18 cellular contexts compared by ENCODE assay signal in the genomic region with DNA sequence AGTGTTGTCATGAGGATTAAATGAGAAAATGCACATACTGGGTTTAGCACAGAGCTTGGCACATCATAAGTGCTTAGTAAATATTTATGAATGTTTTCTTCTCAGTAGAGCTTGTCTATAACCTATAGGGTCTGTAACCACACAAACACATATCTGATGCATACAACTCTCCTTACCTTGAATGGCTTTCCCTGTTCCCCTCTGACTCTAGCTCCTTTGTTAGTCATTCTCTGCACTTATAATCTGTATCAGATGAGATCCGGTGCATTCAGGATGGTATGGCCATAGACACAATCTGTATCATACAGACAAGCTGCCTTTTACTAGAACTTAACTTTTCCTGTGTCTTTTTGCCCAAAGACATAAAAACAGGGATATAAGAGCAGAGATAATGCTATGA. TPM values are rescaled to one million over a fixed set of nuclear protein-coding genes. Genes with fewer than 3 reads are reported as not detected.
DNase-seq lines count a peak whose midpoint lies in the region; ATAC-seq and TF ChIP-seq lines count a peak whose summit lies in the region.
"Had no signal": no experiment of that assay in that cellular context is flagged by ENCODE, and none has a peak within 500 bp of the region (broad histone marks: within the 10 kb centered on the region; RNA-seq: fewer than 3 reads in every experiment).

No MANE protein-coding gene starts in this region.

- peaks cover 0 to 6% of the 10 kb centered on the region in 2 donors for H3K9me3 Mint-ChIP-seq in activated naive CD4-positive, alpha-beta T cell treated with anti-CD3 and anti-CD28 coated beads, Interleukin-2, amount 50 U/mL, for 72 hours
- no peaks in the 10 kb centered on the region for H3K9me3 Mint-ChIP-seq in endothelial cell (ENCODE audit: unreplicated experiment)
- H3K9me3 Mint-ChIP-seq: CD8-positive, alpha-beta T cell; GM23338; H9 had no signal

- H3K4me1 Mint-ChIP-seq in endothelial cell (ENCODE audit: unreplicated experiment) = peaks cover 77% of the 10 kb centered on the region

- no peaks in the 10 kb centered on the region for H3K36me3 ChIP-seq in thymus (ENCODE audit: control insufficient read depth, insufficient read depth)
- H3K36me3 ChIP-seq: BLaER1 had no signal

- 96% methylated on average over 1 of the region's 1 CpG for WGBS in thymus

- DNase-seq in activated naive CD4-positive, alpha-beta T cell treated with anti-CD3 and anti-CD28 coated beads, Interleukin-2, amount 50 U/mL, for 72 hours (ENCODE audit: low spot score in 2 of 2) = no peak
- DNase-seq in activated naive CD4-positive, alpha-beta T cell treated with Interleukin-2 at 50 U/mL for 16 hours = no peak
- DNase-seq in endothelial cell (ENCODE audit: low spot score) = no peak
- DNase-seq: Caco-2; CD4-positive, CD25-positive, alpha-beta regulatory T cell; CD8-positive, alpha-beta T cell; DMS153; DND-41; H9 had no signal

- no peaks in the 10 kb centered on the region for H3K27me3 ChIP-seq in thymus (ENCODE audit: control insufficient read depth, insufficient read depth)
- H3K27me3 ChIP-seq: BLaER1 had no signal

- H3K4me1 ChIP-seq in thymus (ENCODE audit: control insufficient read depth, insufficient read depth, low read length) = peaks cover 7% of the 10 kb centered on the region
- H3K4me1 ChIP-seq: Caco-2 had no signal

- no peak overlapping the region for H3K4me3 Mint-ChIP-seq in endothelial cell (ENCODE audit: unreplicated experiment)
- H3K4me3 Mint-ChIP-seq: B cell; CD4-positive, CD25-positive, alpha-beta regulatory T cell; CD8-positive, alpha-beta T cell; GM23338; H9 had no signal

- peak; percentile 22 to 34 for ATAC-seq in activated naive CD4-positive, alpha-beta T cell treated with anti-CD3 and anti-CD28 coated beads, Interleukin-2, amount 50 U/mL, for 72 hours
- ATAC-seq in HG03342 (IDR thresholded peaks at IDR 0.05; ENCODE audit: unreplicated experiment) (no peak), GM18520 (IDR thresholded peaks at IDR 0.05; ENCODE audit: unreplicated experiment) (no peak)
- ATAC-seq: CD8-positive, alpha-beta T cell; GM23338; HCT116 had no signal

- TF ChIP-seq CTCF in endothelial cell (IDR thresholded peaks at IDR 0.05; ENCODE audit: unreplicated experiment) = no peak

- peaks cover 0 to 5% of the 10 kb centered on the region in 2 donors for H3K36me3 Mint-ChIP-seq in activated naive CD4-positive, alpha-beta T cell treated with anti-CD3 and anti-CD28 coated beads, Interleukin-2, amount 50 U/mL, for 72 hours
- H3K36me3 Mint-ChIP-seq in endothelial cell (ENCODE audit: low read depth, unreplicated experiment) = peaks cover 3% of the 10 kb centered on the region
- H3K36me3 Mint-ChIP-seq: CD4-positive, CD25-positive, alpha-beta regulatory T cell; CD8-positive, alpha-beta T cell had no signal

- no peaks in the 10 kb centered on the region for H3K9me3 ChIP-seq in thymus (ENCODE audit: control insufficient read depth)
- H3K9me3 ChIP-seq: BLaER1, Caco-2 had no signal

- no peak overlapping the region for H3K27ac Mint-ChIP-seq in activated naive CD4-positive, alpha-beta T cell treated with anti-CD3 and anti-CD28 coated beads, Interleukin-2, amount 50 U/mL, for 72 hours
- H3K27ac Mint-ChIP-seq in endothelial cell (ENCODE audit: unreplicated experiment) = peak overlapping the region; percentile 68
- H3K27ac Mint-ChIP-seq: B cell; CD8-positive, alpha-beta T cell; GM23338; H9 had no signal

- H3K27ac ChIP-seq in thymus (ENCODE audit: low read depth) = peak overlapping the region; percentile 5
- H3K27ac ChIP-seq: 22Rv1, BLaER1, C4-2B had no signal

- H3K4me3 ChIP-seq in thymus (ENCODE audit: low read length) = no peak overlapping the region
- H3K4me3 ChIP-seq: BLaER1, GM23338 had no signal

- peaks cover 3% of the 10 kb centered on the region for H3K27me3 Mint-ChIP-seq in endothelial cell (ENCODE audit: unreplicated experiment)
- H3K27me3 Mint-ChIP-seq: B cell had no signal

RNA-seq across cellular contexts. Expression of a gene that starts 11.1 kb away (rescaled TPM):
- total RNA-seq in activated naive CD4-positive, alpha-beta T cell treated with anti-CD3 and anti-CD28 coated beads, Interleukin-2, amount 50 U/mL, for 72 hours = 10 to 100 TPM in 1 of 2 donors, 1 to 10 TPM in 1; 10.0 to 20.9 TPM
- total RNA-seq in endothelial cell (ENCODE audit: unreplicated experiment) = 149 TPM
- 61.1 TPM for polyA plus RNA-seq in thymus

Comparison
In these comparisons a context has a peak if more than half of its experiments do, and no peak if none do; other contexts are left out.
1. ATAC-seq: peak in activated naive CD4-positive, alpha-beta T cell treated with anti-CD3 and anti-CD28 coated beads, Interleukin-2, amount 50 U/mL, for 72 hours (2 of 2); none in HG03342 (single experiment) and GM18520 (single experiment).